ENCODE assay signal across 1 cellular context in genomic region chr17:7307686-7308624, GRCh38.
TF ChIP-seq lines count a peak whose summit lies in the region.

No MANE protein-coding gene starts in this region.

TF ChIP-seq in HepG2, 621 proteins besides CTCF, POLR2A, EP300 and RAD21 (continued from another document and continues in another):
- TF ChIP-seq KIAA2018 (CRISPR knock-in tag; IDR thresholded peaks at IDR 0.05; ENCODE audit: borderline replicate concordance) (no peak), ZNF543 (CRISPR knock-in tag; IDR thresholded peaks at IDR 0.05) (no peak), RBM39 (IDR thresholded peaks at IDR 0.05; ENCODE audit: low read depth, low read length, poor library complexity, severe bottlenecking) (no peak), GPN1 (CRISPR knock-in tag; IDR thresholded peaks at IDR 0.05; ENCODE audit: borderline replicate concordance) (no peak; the same call in 1 of the 2 replicates), ZNF891 (CRISPR knock-in tag; IDR thresholded peaks at IDR 0.05) (peak; percentile 11; the same call in 1 of the 2 replicates), ZNF678 (CRISPR knock-in tag; IDR thresholded peaks at IDR 0.05) (no peak), SPEN (CRISPR knock-in tag; IDR thresholded peaks at IDR 0.05; ENCODE audit: low read depth) (0 out of 2 replicates have a peak, but pooled peaks have one; percentile 8), TFDP1 (CRISPR knock-in tag; IDR thresholded peaks at IDR 0.05; ENCODE audit: borderline replicate concordance) (peak; percentile 42; the same call in 1 of the 2 replicates), ZNF761 (CRISPR knock-in tag; conservative IDR thresholded peaks at IDR 0.05) (peak; percentile 30; the same call in 1 of the 2 replicates), BORCS8-MEF2B (CRISPR knock-in tag; IDR thresholded peaks at IDR 0.05) (peak; percentile 30; the same call in 1 of the 2 replicates), NFE2L1 (CRISPR knock-in tag; IDR thresholded peaks at IDR 0.05; ENCODE audit: borderline replicate concordance) (no peak), TFAP4 (IDR thresholded peaks at IDR 0.05; ENCODE audit: borderline replicate concordance, low read depth) (no peak), ZNF576 (CRISPR knock-in tag; IDR thresholded peaks at IDR 0.05) (no peak), ZNF253 (CRISPR knock-in tag; IDR thresholded peaks at IDR 0.05; ENCODE audit: borderline replicate concordance) (no peak; the same call in 1 of the 2 replicates), ZNF639 (CRISPR knock-in tag; conservative IDR thresholded peaks at IDR 0.05) (0 out of 2 replicates have a peak, but pooled peaks have one; percentile 37), ZNF776 (CRISPR knock-in tag; IDR thresholded peaks at IDR 0.05) (no peak), CCAR2 (optimal IDR thresholded peaks at IDR 0.05; ENCODE audit: low read depth, low read length) (no peak), MED13 (CRISPR knock-in tag; IDR thresholded peaks at IDR 0.05) (no peak), ZNF17 (CRISPR knock-in tag; IDR thresholded peaks at IDR 0.05) (no peak), MIER2 (CRISPR knock-in tag; IDR thresholded peaks at IDR 0.05) (no peak), ZNF646 (CRISPR knock-in tag; IDR thresholded peaks at IDR 0.05) (no peak), ZNF674 (CRISPR knock-in tag; IDR thresholded peaks at IDR 0.05; ENCODE audit: low read depth) (no peak), HOXA5 (CRISPR knock-in tag; IDR thresholded peaks at IDR 0.05) (no peak), ZNF850 (CRISPR knock-in tag; conservative IDR thresholded peaks at IDR 0.05) (no peak), PITX1 (CRISPR knock-in tag; IDR thresholded peaks at IDR 0.05) (no peak), NCOA2 (CRISPR knock-in tag; IDR thresholded peaks at IDR 0.05) (0 out of 2 replicates have a peak, but pooled peaks have one; percentile 9), ZNF749 (CRISPR knock-in tag; IDR thresholded peaks at IDR 0.05; ENCODE audit: borderline replicate concordance) (no peak), ZNF841 (CRISPR knock-in tag; IDR thresholded peaks at IDR 0.05; ENCODE audit: borderline replicate concordance) (no peak), ISL2 (CRISPR knock-in tag; IDR thresholded peaks at IDR 0.05) (no peak), FOXO4 (CRISPR knock-in tag; conservative IDR thresholded peaks at IDR 0.05) (no peak), EZH2 (conservative IDR thresholded peaks at IDR 0.05; ENCODE audit: low read depth, low read length) (no peak), ARHGAP35 (CRISPR knock-in tag; IDR thresholded peaks at IDR 0.05; ENCODE audit: borderline replicate concordance) (no peak), ZNF350 (CRISPR knock-in tag; IDR thresholded peaks at IDR 0.05; ENCODE audit: borderline replicate concordance, low read depth) (0 out of 2 replicates have a peak, but pooled peaks have one; percentile 6), SNAPC2 (CRISPR knock-in tag; IDR thresholded peaks at IDR 0.05) (no peak), TEAD3 (CRISPR knock-in tag; optimal IDR thresholded peaks at IDR 0.05; ENCODE audit: borderline replicate concordance) (no peak), RFXAP (CRISPR knock-in tag; IDR thresholded peaks at IDR 0.05; ENCODE audit: borderline replicate concordance) (0 out of 2 replicates have a peak, but pooled peaks have one; percentile 25), ZNF737 (CRISPR knock-in tag; IDR thresholded peaks at IDR 0.05; ENCODE audit: borderline replicate concordance) (no peak), AKAP8 (CRISPR knock-in tag; IDR thresholded peaks at IDR 0.05) (no peak), ZNF513 (CRISPR knock-in tag; conservative IDR thresholded peaks at IDR 0.05) (no peak), SP5 (CRISPR knock-in tag; IDR thresholded peaks at IDR 0.05; ENCODE audit: borderline replicate concordance, low read depth) (no peak; the same call in 1 of the 2 replicates)
